Comparison of ENCODE assay signal across 18 cellular contexts in genomic region chr2:144143294-144144092, GRCh38.
DNase-seq lines count a peak whose midpoint lies in the region; ATAC-seq, FAIRE-seq and TF ChIP-seq lines count a peak whose summit lies in the region.
"Had no signal": no experiment of that assay in that cellular context is flagged by ENCODE, and none has a peak within 500 bp of the region (broad histone marks: within the 10 kb centered on the region; RNA-seq: fewer than 3 reads in every experiment).

No MANE protein-coding gene starts in this region.

- no peak overlapping the region for H3K9ac ChIP-seq in K562 (ENCODE audit: insufficient read depth in 1 of 2, low read depth in 2 of 2, low read length in 2 of 2)
- H3K9ac ChIP-seq: SK-N-SH had no signal

- no peaks in the 10 kb centered on the region for H3K79me2 ChIP-seq in K562 (ENCODE audit: control insufficient read depth, insufficient read depth, low read length)

- no peaks in the 10 kb centered on the region for H4K20me1 ChIP-seq in K562 (replicated peaks; ENCODE audit: control insufficient read depth, insufficient read depth, low read length)

- POLR2A ChIA-PET in K562 (lab: Yijun Ruan, JAX), result interaction anchor here (0.6 to 1.1 kb wide), 2 partner anchors 12 to 31 kb away, joined by 3 to 6 read pairs; no protein-coding TSS in a partner anchor
- POLR2A ChIA-PET in naive thymus-derived CD4-positive, alpha-beta T cell (lab: Charles Lee), result no interaction called here

- H3K4me1 ChIP-seq in K562 (replicated peaks in 1 of 2; ENCODE audit: control insufficient read depth in 2 of 2, insufficient read depth in 2 of 2, low read length in 2 of 2), result no peaks in the 10 kb centered on the region
- H3K4me1 ChIP-seq in naive thymus-derived CD4-positive, alpha-beta T cell (ENCODE audit: control insufficient read depth in 2 of 2, insufficient read depth in 2 of 2, low read length in 2 of 2), result no peaks in the 10 kb centered on the region
- H3K4me1 ChIP-seq: pancreas had no signal

- no peak overlapping the region for H3K27ac ChIP-seq in K562 (ENCODE audit: extremely low read depth, low read depth, low read length)
- no peak overlapping the region for H3K27ac ChIP-seq in naive thymus-derived CD4-positive, alpha-beta T cell (ENCODE audit: low read depth, low read length)
- H3K27ac ChIP-seq: pancreas had no signal

- H3K27me3 Mint-ChIP-seq in CD14-positive monocyte (ENCODE audit: low read depth in 3 of 3), result peaks cover 0 to 1% (median 0%) of the 10 kb centered on the region in 3 donors
- no peaks in the 10 kb centered on the region for H3K27me3 Mint-ChIP-seq in naive thymus-derived CD4-positive, alpha-beta T cell
- H3K27me3 Mint-ChIP-seq: activated naive CD4-positive, alpha-beta T cell treated with anti-CD3 and anti-CD28 coated beads, Interleukin-2, amount 10 ng/mL, durations not matched to agents 7 days and 5 days had no signal

- no peak for TF ChIP-seq RAD21 in K562 (CRISPR knock-in tag; conservative IDR thresholded peaks at IDR 0.05 in 1 of 2, IDR thresholded peaks at IDR 0.05 in 1 of 2)

- H3K4me3 Mint-ChIP-seq in CD14-positive monocyte, result peak overlapping the region in 1 of 2 donors; percentile 71
- H3K4me3 Mint-ChIP-seq in naive thymus-derived CD4-positive, alpha-beta T cell, result no peak overlapping the region
- H3K4me3 Mint-ChIP-seq: activated naive CD4-positive, alpha-beta T cell treated with anti-CD3 and anti-CD28 coated beads, Interleukin-2, amount 10 ng/mL, durations not matched to agents 7 days and 5 days had no signal

- no peak overlapping the region for H2AFZ ChIP-seq in K562 (ENCODE audit: low read depth, low read length)

- FAIRE-seq in K562 (lab: Jason Lieb, UNC), result peak; percentile 48
- FAIRE-seq in RCC 7860 (lab: Jason Lieb, UNC), result no peak
- FAIRE-seq: pancreas had no signal

- CTCF ChIA-PET in K562 (lab: Yijun Ruan, JAX; ENCODE audit: low intra/inter-chr PET ratio), result no interaction called here
- CTCF ChIA-PET in naive thymus-derived CD4-positive, alpha-beta T cell (lab: Charles Lee), result no interaction called here

- TF ChIP-seq EP300 in K562 (IDR thresholded peaks at IDR 0.05; ENCODE audit: low read length), result no peak

- peaks cover 0 to under 1% (median 0%) of the 10 kb centered on the region in 7 donors for H3K9me3 Mint-ChIP-seq in CD14-positive monocyte
- H3K9me3 Mint-ChIP-seq in naive thymus-derived CD4-positive, alpha-beta T cell, result no peaks in the 10 kb centered on the region
- H3K9me3 Mint-ChIP-seq: activated naive CD4-positive, alpha-beta T cell treated with anti-CD3 and anti-CD28 coated beads, Interleukin-2, amount 10 ng/mL, durations not matched to agents 7 days and 5 days had no signal

- no peak for TF ChIP-seq POLR2A in K562 (conservative IDR thresholded peaks at IDR 0.05)

- BruUV-seq in K562 (replicated peaks; lab: Mats Ljungman, UMichigan), result no TSS peak

- no peaks in the 10 kb centered on the region for H3K9me3 ChIP-seq in K562 (replicated peaks; ENCODE audit: control insufficient read depth, insufficient read depth, low read depth, low read length)
- H3K9me3 ChIP-seq in naive thymus-derived CD4-positive, alpha-beta T cell (ENCODE audit: control insufficient read depth in 2 of 3, low read length in 3 of 3), result no peaks in the 10 kb centered on the region
- H3K9me3 ChIP-seq: pancreas, SK-N-SH had no signal

- H3K4me3 ChIP-seq in K562, result no peak overlapping the region
- H3K4me3 ChIP-seq in naive thymus-derived CD4-positive, alpha-beta T cell (ENCODE audit: low read length), result no peak overlapping the region
- H3K4me3 ChIP-seq: pancreas had no signal

- no peak overlapping the region for H3K4me2 ChIP-seq in K562 (ENCODE audit: insufficient read depth, low read length)
- H3K4me2 ChIP-seq: SK-N-SH had no signal

- no peaks in the 10 kb centered on the region for H3K9me1 ChIP-seq in K562 (ENCODE audit: control insufficient read depth, insufficient read depth, low read length)

- no peaks in the 10 kb centered on the region for H3K36me3 ChIP-seq in K562 (ENCODE audit: control insufficient read depth, insufficient read depth, low read length)
- H3K36me3 ChIP-seq in naive thymus-derived CD4-positive, alpha-beta T cell (ENCODE audit: control insufficient read depth in 2 of 3, insufficient read depth in 3 of 3, low read length in 3 of 3), result no peaks in the 10 kb centered on the region
- H3K36me3 ChIP-seq: pancreas had no signal

- 69% methylated on average over 4 of the region's 4 CpGs for WGBS in K562 (ENCODE audit: insufficient coverage, low coverage, missing lambda C conversion rate)

- peak overlapping the region; percentile 83 to 98 (median 94) for H3K27ac Mint-ChIP-seq in CD14-positive monocyte
- no peak overlapping the region for H3K27ac Mint-ChIP-seq in naive thymus-derived CD4-positive, alpha-beta T cell
- H3K27ac Mint-ChIP-seq: activated naive CD4-positive, alpha-beta T cell treated with anti-CD3 and anti-CD28 coated beads, Interleukin-2, amount 10 ng/mL, durations not matched to agents 7 days and 5 days had no signal

- intact Hi-C loops in CD14-positive monocyte (cut with micrococcal nuclease), result no loop called here
- intact Hi-C loops in K562 (cut with micrococcal nuclease), result no loop called here
- intact Hi-C loops in naive thymus-derived CD4-positive, alpha-beta T cell (cut with micrococcal nuclease), result no loop called here

- no peak for ATAC-seq in K562
- ATAC-seq in naive thymus-derived CD4-positive, alpha-beta T cell, result peak; percentile 67
- ATAC-seq: HCT116 had no signal

- no peaks in the 10 kb centered on the region for H3K27me3 ChIP-seq in K562 (ENCODE audit: control insufficient read depth in 2 of 2, insufficient read depth in 2 of 2, low read length in 2 of 2)
- no peaks in the 10 kb centered on the region for H3K27me3 ChIP-seq in naive thymus-derived CD4-positive, alpha-beta T cell (ENCODE audit: control insufficient read depth in 2 of 2, insufficient read depth in 2 of 2, low read length in 2 of 2)
- H3K27me3 ChIP-seq: pancreas had no signal

- H3K36me3 Mint-ChIP-seq in CD14-positive monocyte, result peaks cover 0 to 1% of the 10 kb centered on the region in 2 donors
- H3K36me3 Mint-ChIP-seq in naive thymus-derived CD4-positive, alpha-beta T cell, result peaks cover 0 to 23% (median 9%) of the 10 kb centered on the region in 5 donors
- H3K36me3 Mint-ChIP-seq: activated naive CD4-positive, alpha-beta T cell treated with anti-CD3 and anti-CD28 coated beads, Interleukin-2, amount 10 ng/mL, durations not matched to agents 7 days and 5 days had no signal

- in situ Hi-C loops in K562 (cut with MboI), result no loop called here

- peaks cover 25% of the 10 kb centered on the region for H3K4me1 Mint-ChIP-seq in CD14-positive monocyte
- no peaks in the 10 kb centered on the region for H3K4me1 Mint-ChIP-seq in naive thymus-derived CD4-positive, alpha-beta T cell
- H3K4me1 Mint-ChIP-seq: activated naive CD4-positive, alpha-beta T cell treated with anti-CD3 and anti-CD28 coated beads, Interleukin-2, amount 10 ng/mL, durations not matched to agents 7 days and 5 days had no signal

- no peak for DNase-seq in CD14-positive monocyte (ENCODE audit: low spot score)
- DNase-seq in NOMO-1 treated with DMSO at 0.1 percent for 48 hours (lab: John Stamatoyannopoulos, UW; ENCODE audit: unreplicated experiment), result peak; percentile 89
- no peak for DNase-seq in K562 (ENCODE audit: extremely low read depth in 1 of 4, low spot score in 3 of 4)
- no peak for DNase-seq in naive thymus-derived CD4-positive, alpha-beta T cell
- no peak for DNase-seq in activated CD4-positive, alpha-beta T cell treated with anti-CD3 and anti-CD28 coated beads, Interleukin-2, amount 50 U/mL, for 48 hours
- DNase-seq in AG08396 (ENCODE audit: low spot score), result no peak
- no peak for DNase-seq in RCC 7860 (ENCODE audit: low spot score)
- no peak for DNase-seq in dedifferentiated amniotic fluid mesenchymal stem cell (ENCODE audit: extremely low spot score)
- DNase-seq: activated CD4-positive, CD25-positive, alpha-beta regulatory T cell; activated CD8-positive, alpha-beta memory T cell treated with anti-CD3 and anti-CD28 coated beads, Interleukin-2, amount 50 U/mL, for 48 hours; activated naive CD4-positive, alpha-beta T cell treated with anti-CD3 and anti-CD28 coated beads, Interleukin-2, amount 10 ng/mL, durations not matched to agents 7 days and 5 days; DMS 273 treated with DMSO at 0.1 percent for 48 hours; foreskin fibroblast; midbrain; NCI-H2029; pancreas; SK-N-SH had no signal

- TF ChIP-seq CTCF in CD14-positive monocyte (IDR thresholded peaks at IDR 0.05) (no peak), K562 (IDR thresholded peaks at IDR 0.05 in 2 of 3, conservative IDR thresholded peaks at IDR 0.05 in 1 of 3; ENCODE audit: insufficient read depth in 2 of 3, low read depth in 1 of 3, low read length in 3 of 3) (no peak)

TF ChIP-seq in K562, 482 proteins besides CTCF, POLR2A, EP300 and RAD21:
- TF ChIP-seq MAFK (IDR thresholded peaks at IDR 0.05; ENCODE audit: low read length) (peak; percentile 52), C11orf30 (IDR thresholded peaks at IDR 0.05; ENCODE audit: low read depth) (peak; percentile 74), MAFG (tag; conservative IDR thresholded peaks at IDR 0.05) (peak; percentile 68), MCM5 (IDR thresholded peaks at IDR 0.05; ENCODE audit: low read depth) (no peak), ZNF316 (IDR thresholded peaks at IDR 0.05) (peak; percentile 81), MAFF (IDR thresholded peaks at IDR 0.05; ENCODE audit: low read length) (peak; percentile 61), SPI1 (IDR thresholded peaks at IDR 0.05; ENCODE audit: borderline replicate concordance, low read depth, low read length) (peak; percentile 73)
- TF ChIP-seq, protein P1, sequence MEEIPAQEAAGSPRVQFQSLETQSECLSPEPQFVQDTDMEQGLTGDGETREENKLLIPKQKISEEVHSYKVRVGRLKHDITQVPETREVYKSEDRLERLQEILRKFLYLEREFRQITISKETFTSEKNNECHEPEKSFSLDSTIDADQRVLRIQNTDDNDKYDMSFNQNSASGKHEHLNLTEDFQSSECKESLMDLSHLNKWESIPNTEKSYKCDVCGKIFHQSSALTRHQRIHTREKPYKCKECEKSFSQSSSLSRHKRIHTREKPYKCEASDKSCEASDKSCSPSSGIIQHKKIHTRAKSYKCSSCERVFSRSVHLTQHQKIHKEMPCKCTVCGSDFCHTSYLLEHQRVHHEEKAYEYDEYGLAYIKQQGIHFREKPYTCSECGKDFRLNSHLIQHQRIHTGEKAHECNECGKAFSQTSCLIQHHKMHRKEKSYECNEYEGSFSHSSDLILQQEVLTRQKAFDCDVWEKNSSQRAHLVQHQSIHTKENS (CRISPR knock-in tag; IDR thresholded peaks at IDR 0.05), result no peak

Comparison
In these comparisons a context has a peak if more than half of its experiments do, and no peak if none do; other contexts are left out.
1. H3K27ac Mint-ChIP-seq: peak in CD14-positive monocyte (7 of 7); none in naive thymus-derived CD4-positive, alpha-beta T cell (0 of 9).